ENCODE assay signal across 29 cellular contexts in genomic region chr12:18183141-18183540, GRCh38.
"Had no signal": no experiment of that assay in that cellular context is flagged by ENCODE, and none has a peak within 500 bp of the region (broad histone marks: within the 10 kb centered on the region; RNA-seq: fewer than 3 reads in every experiment).

No MANE protein-coding gene starts in this region.

- H3K4me1 ChIP-seq: ascending aorta had no signal

- H3K36me3 ChIP-seq: ascending aorta, cardiac muscle cell had no signal

- ATAC-seq: activated CD4-positive, alpha-beta T cell treated with anti-CD3 and anti-CD28 coated beads for 36 hours; activated CD4-positive, CD25-positive, alpha-beta regulatory T cell treated with anti-CD3 and anti-CD28 coated beads, Interleukin-2, amount 50 U/mL, for 24 hours; activated CD8-positive, alpha-beta memory T cell treated with anti-CD3 and anti-CD28 coated beads, Interleukin-2, amount 10 ng/mL, durations not matched to agents 7 days and 5 days; activated CD8-positive, alpha-beta T cell treated with anti-CD3 and anti-CD28 coated beads, Interleukin-2, amount 10 ng/mL, durations not matched to agents 7 days and 5 days; activated naive CD8-positive, alpha-beta T cell treated with anti-CD3 and anti-CD28 coated beads, Interleukin-2, amount 50 U/mL, for 24 hours had no signal

- H3K27me3 ChIP-seq: ascending aorta, cardiac muscle cell had no signal

- H3K4me3 ChIP-seq: ascending aorta, cardiac muscle cell had no signal

- DNase-seq: activated B cell treated with CpG ODN at 0.5 μM for 24 hours; activated CD4-positive, alpha-beta memory T cell treated with anti-CD3 and anti-CD28 coated beads, Interleukin-2, amount 10 ng/mL, durations not matched to agents 7 days and 5 days; activated CD4-positive, alpha-beta T cell treated with anti-CD3 and anti-CD28 coated beads for 1 hour; activated CD4-positive, alpha-beta T cell treated with anti-CD3 and anti-CD28 coated beads for 36 hours; activated CD4-positive, alpha-beta T cell treated with anti-CD3 and anti-CD28 coated beads for 48 hours; activated CD4-positive, alpha-beta T cell treated with anti-CD3 and anti-CD28 coated beads, Interleukin-2, amount 10 ng/mL, durations not matched to agents 7 days and 5 days; activated CD4-positive, alpha-beta T cell treated with anti-CD3 and anti-CD28 coated beads, Interleukin-2, amount 50 U/mL, for 48 hours; activated CD8-positive, alpha-beta memory T cell treated with anti-CD3 and anti-CD28 coated beads for 24 hours; activated CD8-positive, alpha-beta memory T cell treated with anti-CD3 and anti-CD28 coated beads, Interleukin-2, amount 10 ng/mL, durations not matched to agents 7 days and 5 days; activated CD8-positive, alpha-beta memory T cell treated with anti-CD3 and anti-CD28 coated beads, Interleukin-2, amount 50 U/mL, for 48 hours; activated CD8-positive, alpha-beta T cell treated with anti-CD3 and anti-CD28 coated beads, Interleukin-2, amount 10 ng/mL, durations not matched to agents 7 days and 5 days; activated effector memory CD4-positive, alpha-beta T cell treated with Interleukin-2 at 50 U/mL for 16 hours; activated gamma-delta T cell; activated naive CD4-positive, alpha-beta T cell treated with anti-CD3 and anti-CD28 coated beads, Interleukin-2, amount 10 ng/mL, durations not matched to agents 7 days and 5 days; activated naive CD4-positive, alpha-beta T cell treated with Interleukin-2 at 50 U/mL for 16 hours; activated naive CD8-positive, alpha-beta T cell treated with anti-CD3 and anti-CD28 coated beads, Interleukin-2, amount 10 ng/mL, durations not matched to agents 7 days and 5 days; activated naive CD8-positive, alpha-beta T cell treated with anti-CD3 and anti-CD28 coated beads, Interleukin-2, amount 50 U/mL, for 24 hours; activated T-cell treated with anti-CD3 and anti-CD28 coated beads, Interleukin-2, amount 50 U/mL, for 24 hours; activated T-cell treated with anti-CD3 and anti-CD28 coated beads, Interleukin-2, amount 50 U/mL, for 48 hours; amygdala; anterior cingulate cortex; cerebellar nuclear complex; T-helper 1 cell; T-helper 2 cell; T-helper 9 cell had no signal

- H3K9me3 ChIP-seq: ascending aorta had no signal

- H3K27ac ChIP-seq: ascending aorta, cardiac muscle cell, VCaP had no signal
